In genomic region chr1:38328278-38329035, GRCh38 we compare ENCODE assay signal across 18 cellular contexts.
"Had no signal": no experiment of that assay in that cellular context is flagged by ENCODE, and none has a peak within 500 bp of the region (broad histone marks: within the 10 kb centered on the region; RNA-seq: fewer than 3 reads in every experiment).

No MANE protein-coding gene starts in this region.

- H3K27ac ChIP-seq: left ventricle myocardium inferior, psoas muscle, VCaP had no signal

- H3K4me3 ChIP-seq: left ventricle myocardium inferior, psoas muscle, smooth muscle cell had no signal

- H3K36me3 ChIP-seq: left ventricle myocardium inferior had no signal

- H3K4me1 ChIP-seq: left ventricle myocardium inferior, psoas muscle had no signal

- H3K9me3 Mint-ChIP-seq: activated naive CD4-positive, alpha-beta T cell treated with anti-CD3 and anti-CD28 coated beads, Interleukin-2, amount 50 U/mL, for 24 hours; activated T-cell treated with anti-CD3 and anti-CD28 coated beads, Interleukin-2, amount 50 U/mL, for 72 hours; natural killer cell; stimulated activated naive CD8-positive, alpha-beta T cell treated with anti-CD3 and anti-CD28 coated beads, Interleukin-15, amount 100 ng/mL, for 72 hours had no signal

- DNase-seq: activated CD4-positive, CD25-positive, alpha-beta regulatory T cell treated with anti-CD3 and anti-CD28 coated beads, Interleukin-2, amount 50 U/mL, for 72 hours; activated gamma-delta T cell; activated T-cell treated with anti-CD3 and anti-CD28 coated beads, Interleukin-2, amount 50 U/mL, for 72 hours; foreskin melanocyte; glutamatergic neuron; kidney; left ventricle myocardium inferior; mesenchymal stem cell; natural killer cell; psoas muscle; stimulated activated CD4-positive, alpha-beta T cell treated with anti-CD3 and anti-CD28 coated beads, Interleukin-4, amount 100 ng/mL, for 1 hour; stimulated activated naive CD8-positive, alpha-beta T cell treated with anti-CD3 and anti-CD28 coated beads, Interleukin-15, amount 100 ng/mL, for 72 hours; T-helper 17 cell had no signal

- H3K36me3 Mint-ChIP-seq: activated naive CD4-positive, alpha-beta T cell treated with anti-CD3 and anti-CD28 coated beads, Interleukin-2, amount 50 U/mL, for 24 hours; natural killer cell; type B pancreatic cell had no signal

- H3K4me3 Mint-ChIP-seq: activated naive CD4-positive, alpha-beta T cell treated with anti-CD3 and anti-CD28 coated beads, Interleukin-2, amount 50 U/mL, for 24 hours; activated T-cell treated with anti-CD3 and anti-CD28 coated beads, Interleukin-2, amount 50 U/mL, for 72 hours; natural killer cell; stimulated activated naive CD8-positive, alpha-beta T cell treated with anti-CD3 and anti-CD28 coated beads, Interleukin-15, amount 100 ng/mL, for 72 hours; T-helper 17 cell; type B pancreatic cell had no signal

- H3K4me1 Mint-ChIP-seq: activated naive CD4-positive, alpha-beta T cell treated with anti-CD3 and anti-CD28 coated beads, Interleukin-2, amount 50 U/mL, for 24 hours; natural killer cell; stimulated activated naive CD8-positive, alpha-beta T cell treated with anti-CD3 and anti-CD28 coated beads, Interleukin-15, amount 100 ng/mL, for 72 hours had no signal

- H3K9me3 ChIP-seq: psoas muscle had no signal

- H3K4me2 ChIP-seq: smooth muscle cell had no signal

- ATAC-seq: activated T-cell treated with anti-CD3 and anti-CD28 coated beads, Interleukin-2, amount 50 U/mL, for 72 hours; psoas muscle; stimulated activated naive CD8-positive, alpha-beta T cell treated with anti-CD3 and anti-CD28 coated beads, Interleukin-15, amount 100 ng/mL, for 72 hours; T-helper 17 cell had no signal

- H3K27ac Mint-ChIP-seq: activated naive CD4-positive, alpha-beta T cell treated with anti-CD3 and anti-CD28 coated beads, Interleukin-2, amount 50 U/mL, for 24 hours; activated T-cell treated with anti-CD3 and anti-CD28 coated beads, Interleukin-2, amount 50 U/mL, for 72 hours; natural killer cell; stimulated activated naive CD8-positive, alpha-beta T cell treated with anti-CD3 and anti-CD28 coated beads, Interleukin-15, amount 100 ng/mL, for 72 hours; T-helper 17 cell; type B pancreatic cell had no signal

- FAIRE-seq: colon, kidney had no signal
